In the genomic region with DNA sequence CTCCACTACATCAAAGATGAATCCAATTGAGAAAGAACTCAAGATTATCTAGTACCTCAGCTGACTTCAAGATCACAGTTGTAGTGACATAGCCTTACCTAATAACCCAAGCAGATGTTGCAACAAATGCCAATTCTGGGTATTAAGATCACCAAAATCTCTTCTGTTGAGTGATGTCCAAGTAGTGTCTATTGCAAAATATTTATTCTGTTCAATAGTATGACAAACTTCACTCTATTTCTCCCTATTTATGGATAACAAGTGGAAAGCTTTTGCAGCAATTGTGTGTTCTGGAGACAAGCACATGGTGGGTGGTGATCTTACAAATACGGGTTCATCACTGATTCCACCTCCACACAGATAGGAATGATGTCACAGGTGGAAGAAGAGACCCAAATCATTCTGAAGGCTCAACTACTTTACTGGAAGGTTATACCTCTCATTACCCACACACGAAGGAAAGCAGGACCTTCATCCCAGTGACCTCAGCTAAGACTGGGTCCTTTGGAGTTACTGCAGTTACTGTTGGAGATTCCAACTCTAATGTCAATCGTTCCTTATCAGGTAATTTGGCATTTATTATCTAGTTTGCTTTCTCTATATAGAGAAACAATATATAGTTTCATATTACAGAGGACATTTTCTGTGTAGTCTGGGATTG, we compare ENCODE assay signal across 21 cellular contexts.
DNase-seq lines count a peak whose midpoint lies in the region; ATAC-seq and TF ChIP-seq lines count a peak whose summit lies in the region.
"Had no signal": no experiment of that assay in that cellular context is flagged by ENCODE, and none has a peak within 500 bp of the region (broad histone marks: within the 10 kb centered on the region; RNA-seq: fewer than 3 reads in every experiment).

No MANE protein-coding gene starts in this region.

- H3K9me3 Mint-ChIP-seq in natural killer cell treated with Interleukin-12 subunit alpha and Interleukin-12 subunit beta and Interleukin-15 and Interleukin-18, amount 100 ng/mL, for 72 hours, result peaks cover 3% of the 10 kb centered on the region
- H3K9me3 Mint-ChIP-seq in natural killer cell, result peaks cover 0 to 3% of the 10 kb centered on the region in 2 donors

- peaks cover 77% of the 10 kb centered on the region for H3K36me3 Mint-ChIP-seq in natural killer cell treated with Interleukin-12 subunit alpha and Interleukin-12 subunit beta and Interleukin-15 and Interleukin-18, amount 100 ng/mL, for 72 hours
- H3K36me3 Mint-ChIP-seq in natural killer cell, result peaks cover 21% of the 10 kb centered on the region

- intact Hi-C loops in natural killer cell (cut with micrococcal nuclease) (no loop called here), Panc1 (cut with micrococcal nuclease; ENCODE audit: unreplicated experiment) (no loop called here), Right ventricle myocardium inferior (cut with DNase I) (no loop called here)

- WGBS in liver, result 52% methylated on average over 3 of the region's 3 CpGs

- TF ChIP-seq CTCF in natural killer cell (IDR thresholded peaks at IDR 0.05) (no peak), Panc1 (IDR thresholded peaks at IDR 0.05) (no peak), liver (IDR thresholded peaks at IDR 0.05; ENCODE audit: low read depth, low read length, missing input control) (no peak)

- in situ Hi-C loops in Panc1 (cut with HindIII; ENCODE audit: low pct_unique_long_range_greater_than_20kb, low sequenced_read_pairs), result no loop called here

- H3K4me1 ChIP-seq in Panc1 (ENCODE audit: control insufficient read depth, insufficient read depth, low read length) (peaks cover 72% of the 10 kb centered on the region), liver (ENCODE audit: control insufficient read depth in 4 of 4, insufficient read depth in 4 of 4, low read length in 3 of 4) (no peaks in the 10 kb centered on the region)
- H3K4me1 ChIP-seq: breast epithelium had no signal

- H3K9ac ChIP-seq in liver (ENCODE audit: low read depth in 1 of 2, low read length in 2 of 2), result no peak overlapping the region
- H3K9ac ChIP-seq: SK-N-SH had no signal

- BruUV-seq in Panc1 (replicated peaks; lab: Mats Ljungman, UMichigan), result TSS peak; percentile 0

- H3K27ac Mint-ChIP-seq in natural killer cell treated with Interleukin-12 subunit alpha and Interleukin-12 subunit beta and Interleukin-15 and Interleukin-18, amount 100 ng/mL, for 72 hours, result peak overlapping the region; percentile 14 to 18
- no peak overlapping the region for H3K27ac Mint-ChIP-seq in natural killer cell
- H3K27ac Mint-ChIP-seq: activated naive CD8-positive, alpha-beta T cell treated with anti-CD3 and anti-CD28 coated beads, Interleukin-2, amount 10 ng/mL, durations not matched to agents 7 days and 5 days had no signal

- POLR2A ChIA-PET in Panc1 (lab: Charles Lee), result interaction anchor here (0.6 kb wide), 1 partner anchor 325 kb away, joined by 8 read pairs; no protein-coding TSS in a partner anchor

- H3K4me3 ChIP-seq in Panc1 (ENCODE audit: low read depth in 2 of 2, low read length in 2 of 2), result no peak overlapping the region
- no peak overlapping the region for H3K4me3 ChIP-seq in liver (ENCODE audit: low read depth in 1 of 3, low read length in 3 of 3)
- H3K4me3 ChIP-seq: breast epithelium, dorsolateral prefrontal cortex had no signal

- peak in 1 of 2 donors; percentile 34 for TF ChIP-seq RAD21 in liver (IDR thresholded peaks at IDR 0.05)

- DNase-seq in natural killer cell treated with Interleukin-12 subunit alpha and Interleukin-12 subunit beta and Interleukin-15 and Interleukin-18, amount 100 ng/mL, for 72 hours (ENCODE audit: low spot score), result no peak
- DNase-seq in natural killer cell (no peak), Panc1 (ENCODE audit: low read depth, low spot score) (no peak), A172 (ENCODE audit: low spot score) (no peak), activated gamma-delta T cell (lab: John Stamatoyannopoulos, UW) (no peak), AG08395 (ENCODE audit: low spot score) (no peak), Right ventricle myocardium inferior (ENCODE audit: missing footprints) (no peak)
- DNase-seq: activated CD8-positive, alpha-beta memory T cell treated with anti-CD3 and anti-CD28 coated beads, Interleukin-2, amount 50 U/mL, for 4 hours; activated naive CD8-positive, alpha-beta T cell treated with anti-CD3 and anti-CD28 coated beads, Interleukin-2, amount 10 ng/mL, durations not matched to agents 7 days and 5 days; dorsolateral prefrontal cortex; erythroblast; GDM1; glutamatergic neuron; GOT3; NCI-H1048; NCI-H2107; NCI-H526 treated with DMSO at 0.1 percent for 48 hours; SK-N-SH; stimulated activated CD4-positive, alpha-beta T cell treated with anti-CD3 and anti-CD28 coated beads, Interleukin-1b, Interleukin-23, amount 100 ng/mL, for 48 hours had no signal

- CTCF ChIA-PET in Panc1 (lab: Charles Lee), result no interaction called here

- H3K4me3 Mint-ChIP-seq in natural killer cell treated with Interleukin-12 subunit alpha and Interleukin-12 subunit beta and Interleukin-15 and Interleukin-18, amount 100 ng/mL, for 72 hours, result no peak overlapping the region
- no peak overlapping the region for H3K4me3 Mint-ChIP-seq in natural killer cell
- H3K4me3 Mint-ChIP-seq: activated naive CD8-positive, alpha-beta T cell treated with anti-CD3 and anti-CD28 coated beads, Interleukin-2, amount 10 ng/mL, durations not matched to agents 7 days and 5 days had no signal

- peaks cover 43 to 44% of the 10 kb centered on the region in 2 donors for H3K4me1 Mint-ChIP-seq in natural killer cell treated with Interleukin-12 subunit alpha and Interleukin-12 subunit beta and Interleukin-15 and Interleukin-18, amount 100 ng/mL, for 72 hours (ENCODE audit: low read depth in 2 of 2)
- H3K4me1 Mint-ChIP-seq in natural killer cell, result peaks cover 18 to 21% of the 10 kb centered on the region in 2 donors

- no peaks in the 10 kb centered on the region for H3K27me3 ChIP-seq in Panc1 (ENCODE audit: control insufficient read depth, insufficient read depth, low read length)
- no peaks in the 10 kb centered on the region for H3K27me3 ChIP-seq in liver (ENCODE audit: control insufficient read depth in 4 of 4, insufficient read depth in 4 of 4, low read length in 3 of 4)
- H3K27me3 ChIP-seq: breast epithelium, dorsolateral prefrontal cortex had no signal

- H3K27ac ChIP-seq in Panc1 (ENCODE audit: low read length), result peak overlapping the region; percentile 68
- H3K27ac ChIP-seq in liver (ENCODE audit: low read depth in 1 of 2, low read length in 2 of 2), result no peak overlapping the region
- H3K27ac ChIP-seq: dorsolateral prefrontal cortex had no signal

- H3K9me3 ChIP-seq in Panc1 (ENCODE audit: control insufficient read depth, insufficient read depth, low read depth, low read length), result no peaks in the 10 kb centered on the region
- no peaks in the 10 kb centered on the region for H3K9me3 ChIP-seq in liver (ENCODE audit: control insufficient read depth in 4 of 4, low read length in 3 of 4)
- H3K9me3 ChIP-seq: breast epithelium, SK-N-SH had no signal

- no peaks in the 10 kb centered on the region for H3K27me3 Mint-ChIP-seq in natural killer cell treated with Interleukin-12 subunit alpha and Interleukin-12 subunit beta and Interleukin-15 and Interleukin-18, amount 100 ng/mL, for 72 hours
- no peaks in the 10 kb centered on the region for H3K27me3 Mint-ChIP-seq in natural killer cell (ENCODE audit: low read depth in 2 of 2)
- H3K27me3 Mint-ChIP-seq: activated naive CD8-positive, alpha-beta T cell treated with anti-CD3 and anti-CD28 coated beads, Interleukin-2, amount 10 ng/mL, durations not matched to agents 7 days and 5 days had no signal

- no peak for ATAC-seq in natural killer cell treated with Interleukin-12 subunit alpha and Interleukin-12 subunit beta and Interleukin-15 and Interleukin-18, amount 100 ng/mL, for 72 hours
- ATAC-seq in natural killer cell, result no peak
- ATAC-seq in Panc1, result 0 out of 2 replicates have a peak, but pooled peaks have one; percentile 9
- ATAC-seq in Right ventricle myocardium inferior, result no peak

- peaks cover 46% of the 10 kb centered on the region for H3K36me3 ChIP-seq in Panc1 (ENCODE audit: control insufficient read depth, insufficient read depth, low read length)
- H3K36me3 ChIP-seq in liver (ENCODE audit: control insufficient read depth in 4 of 4, insufficient read depth in 3 of 4, low read depth in 1 of 4, low read length in 3 of 4), result no peaks in the 10 kb centered on the region
- H3K36me3 ChIP-seq: breast epithelium had no signal

TF ChIP-seq in liver, 16 proteins besides CTCF, POLR2A, EP300 and RAD21 (continues in another document):
- TF ChIP-seq HNF4G (IDR thresholded peaks at IDR 0.05), result no peak
- TF ChIP-seq EGR1 (IDR thresholded peaks at IDR 0.05; ENCODE audit: low read depth in 2 of 2), result no peak
- no peak for TF ChIP-seq FOXA1 (IDR thresholded peaks at IDR 0.05)
- TF ChIP-seq, protein P1, sequence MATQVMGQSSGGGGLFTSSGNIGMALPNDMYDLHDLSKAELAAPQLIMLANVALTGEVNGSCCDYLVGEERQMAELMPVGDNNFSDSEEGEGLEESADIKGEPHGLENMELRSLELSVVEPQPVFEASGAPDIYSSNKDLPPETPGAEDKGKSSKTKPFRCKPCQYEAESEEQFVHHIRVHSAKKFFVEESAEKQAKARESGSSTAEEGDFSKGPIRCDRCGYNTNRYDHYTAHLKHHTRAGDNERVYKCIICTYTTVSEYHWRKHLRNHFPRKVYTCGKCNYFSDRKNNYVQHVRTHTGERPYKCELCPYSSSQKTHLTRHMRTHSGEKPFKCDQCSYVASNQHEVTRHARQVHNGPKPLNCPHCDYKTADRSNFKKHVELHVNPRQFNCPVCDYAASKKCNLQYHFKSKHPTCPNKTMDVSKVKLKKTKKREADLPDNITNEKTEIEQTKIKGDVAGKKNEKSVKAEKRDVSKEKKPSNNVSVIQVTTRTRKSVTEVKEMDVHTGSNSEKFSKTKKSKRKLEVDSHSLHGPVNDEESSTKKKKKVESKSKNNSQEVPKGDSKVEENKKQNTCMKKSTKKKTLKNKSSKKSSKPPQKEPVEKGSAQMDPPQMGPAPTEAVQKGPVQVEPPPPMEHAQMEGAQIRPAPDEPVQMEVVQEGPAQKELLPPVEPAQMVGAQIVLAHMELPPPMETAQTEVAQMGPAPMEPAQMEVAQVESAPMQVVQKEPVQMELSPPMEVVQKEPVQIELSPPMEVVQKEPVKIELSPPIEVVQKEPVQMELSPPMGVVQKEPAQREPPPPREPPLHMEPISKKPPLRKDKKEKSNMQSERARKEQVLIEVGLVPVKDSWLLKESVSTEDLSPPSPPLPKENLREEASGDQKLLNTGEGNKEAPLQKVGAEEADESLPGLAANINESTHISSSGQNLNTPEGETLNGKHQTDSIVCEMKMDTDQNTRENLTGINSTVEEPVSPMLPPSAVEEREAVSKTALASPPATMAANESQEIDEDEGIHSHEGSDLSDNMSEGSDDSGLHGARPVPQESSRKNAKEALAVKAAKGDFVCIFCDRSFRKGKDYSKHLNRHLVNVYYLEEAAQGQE (IDR thresholded peaks at IDR 0.05), result no peak
- peak in 1 of 2 donors; percentile 79 for TF ChIP-seq RXRA (IDR thresholded peaks at IDR 0.05)
- TF ChIP-seq NR2F2 (IDR thresholded peaks at IDR 0.05), result no peak

Comparison
In these comparisons a context has a peak if more than half of its experiments do, and no peak if none do; other contexts are left out.
1. H3K27ac Mint-ChIP-seq: peak in natural killer cell treated with Interleukin-12 subunit alpha and Interleukin-12 subunit beta and Interleukin-15 and Interleukin-18, amount 100 ng/mL, for 72 hours (2 of 2); none in natural killer cell (0 of 2).